Comparison of ENCODE assay signal across 15 cellular contexts in the genomic region with DNA sequence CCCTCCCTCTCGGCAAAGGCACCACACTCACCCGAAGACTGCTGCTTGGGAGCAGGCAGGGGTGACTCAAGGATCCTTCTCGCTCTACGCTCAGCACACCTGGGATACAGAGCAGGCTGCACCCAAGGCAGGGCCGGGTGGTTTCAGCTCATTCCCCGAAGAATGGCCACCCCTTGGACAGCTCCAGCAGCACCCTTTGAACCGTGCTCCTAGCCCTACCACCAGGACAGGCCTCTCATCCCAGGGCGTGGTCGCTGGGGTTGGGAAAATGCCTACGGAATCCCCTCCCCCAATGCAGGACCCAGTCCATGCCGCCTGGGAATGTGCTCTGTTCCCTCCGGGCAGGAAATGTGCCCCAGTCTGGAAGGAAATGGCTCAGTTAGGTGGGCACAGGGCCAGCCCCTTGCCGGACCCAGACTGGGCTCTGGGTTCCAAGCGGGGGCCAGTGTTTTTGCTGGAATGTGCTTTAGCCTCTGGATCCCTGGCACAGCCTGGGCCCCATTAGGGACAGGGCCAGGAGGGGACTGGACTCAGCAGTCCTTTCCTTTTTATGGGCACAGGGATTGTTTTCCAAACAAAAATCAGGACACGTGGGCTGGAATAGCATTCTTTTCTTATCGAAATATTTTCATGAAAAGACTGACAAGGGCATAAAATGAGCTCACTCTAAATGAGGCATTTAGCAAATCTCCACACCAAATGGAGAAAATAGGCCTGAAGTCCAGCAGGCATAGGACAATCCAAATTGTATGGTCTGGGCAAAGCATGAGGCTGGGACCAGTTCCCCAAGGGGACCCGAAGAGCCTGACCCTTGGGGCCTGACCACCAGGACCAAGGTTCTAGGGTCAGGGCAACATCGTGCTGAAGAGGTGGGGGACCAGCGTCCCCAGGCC. TPM values are rescaled to one million over a fixed set of nuclear protein-coding genes. Genes with fewer than 3 reads are reported as not detected.
DNase-seq lines count a peak whose midpoint lies in the region; ATAC-seq and TF ChIP-seq lines count a peak whose summit lies in the region.
"Had no signal": no experiment of that assay in that cellular context is flagged by ENCODE, and none has a peak within 500 bp of the region (broad histone marks: within the 10 kb centered on the region; RNA-seq: fewer than 3 reads in every experiment).

No MANE protein-coding gene starts in this region.

- no peaks in the 10 kb centered on the region for H3K9me3 ChIP-seq in SK-N-SH
- H3K9me3 ChIP-seq in gastroesophageal sphincter = no peaks in the 10 kb centered on the region
- H3K9me3 ChIP-seq in ovary = no peaks in the 10 kb centered on the region
- H3K9me3 ChIP-seq: colonic mucosa, Peyer's patch had no signal

- peak; percentile 83 for DNase-seq in EH (ENCODE audit: low read depth)
- DNase-seq in SK-N-SH = peak; percentile 72
- peak in 4 of 5 donors; percentile 39 to 68 (median 65) for DNase-seq in ovary
- no peak for DNase-seq in activated gamma-delta T cell (lab: John Stamatoyannopoulos, UW)
- DNase-seq in SKM-1 (lab: John Stamatoyannopoulos, UW; ENCODE audit: unreplicated experiment) = no peak
- DNase-seq in RKO (ENCODE audit: low spot score) = no peak
- DNase-seq: colonic mucosa, DMS79 treated with DMSO at 0.1 percent for 48 hours, NCI-H1105 treated with DMSO at 0.1 percent for 48 hours, NCI-H446 treated with DMSO at 0.1 percent for 48 hours, Peyer's patch had no signal

- H4K20me1 ChIP-seq in SK-N-SH (ENCODE audit: insufficient read depth) = no peaks in the 10 kb centered on the region

- no peak for TF ChIP-seq EP300 in SK-N-SH (IDR thresholded peaks at IDR 0.05; ENCODE audit: borderline replicate concordance in 1 of 2, low read depth in 1 of 2, low read length in 1 of 2)
- TF ChIP-seq EP300 in gastroesophageal sphincter (IDR thresholded peaks at IDR 0.05) = no peak
- TF ChIP-seq EP300 in ovary (IDR thresholded peaks at IDR 0.05) = no peak

- H3K9ac ChIP-seq in SK-N-SH = peak overlapping the region; percentile 42; the same call in 1 of the 2 replicates

- WGBS in SK-N-SH (ENCODE audit: low lambda C conversion rate) = 51% methylated on average over 9 of the region's 19 CpGs
- WGBS in gastroesophageal sphincter (ENCODE audit: low coverage in 1 of 2), 2 donors = 47% methylated on average over 5 of the region's 19 CpGs; no CpG with 5 or more reads in 1 of the 2 donors
- WGBS in ovary, 3 donors = 35 to 45% (median 44%) methylated on average over 16 to 19 of the region's 19 CpGs

- H3K4me3 ChIP-seq in SK-N-SH (ENCODE audit: low read depth in 2 of 2, low read length in 1 of 2) (no peak overlapping the region), gastroesophageal sphincter (no peak overlapping the region), ovary (no peak overlapping the region)
- H3K4me3 ChIP-seq: colonic mucosa, Peyer's patch had no signal

- no peaks in the 10 kb centered on the region for H3K36me3 ChIP-seq in SK-N-SH (replicated peaks in 1 of 2; ENCODE audit: control insufficient read depth in 1 of 2, insufficient read depth in 2 of 2, low read length in 1 of 2)
- no peaks in the 10 kb centered on the region for H3K36me3 ChIP-seq in gastroesophageal sphincter
- H3K36me3 ChIP-seq in ovary = no peaks in the 10 kb centered on the region
- H3K36me3 ChIP-seq: colonic mucosa, Peyer's patch had no signal

- ATAC-seq in gastroesophageal sphincter (peak; percentile 56), GM18909 (IDR thresholded peaks at IDR 0.05; ENCODE audit: poor library complexity, unreplicated experiment) (no peak)
- ATAC-seq: activated naive CD4-positive, alpha-beta T cell treated with anti-CD3 and anti-CD28 coated beads, Interleukin-2, amount 50 U/mL, for 72 hours had no signal

- TF ChIP-seq POLR2A in gastroesophageal sphincter (IDR thresholded peaks at IDR 0.05) (no peak), ovary (IDR thresholded peaks at IDR 0.05) (no peak)

- TF ChIP-seq RAD21 in SK-N-SH (IDR thresholded peaks at IDR 0.05; ENCODE audit: low read length) = no peak

- CTCF ChIA-PET in SK-N-SH (lab: Yijun Ruan, JAX) = interaction anchor here (0.8 to 1.5 kb wide), 3 partner anchors 8 to 42 kb away, joined by 3 to 4 read pairs (median 3); no protein-coding TSS in a partner anchor

- peaks cover 10 to 19% of the 10 kb centered on the region in 2 experiments; a peak in 3 of 4 replicates for H3K4me1 ChIP-seq in SK-N-SH (ENCODE audit: control insufficient read depth in 1 of 2, insufficient read depth in 2 of 2, low read depth in 1 of 2, low read length in 1 of 2)
- peaks cover 0 to 14% (median 0%) of the 10 kb centered on the region in 3 donors for H3K4me1 ChIP-seq in gastroesophageal sphincter
- H3K4me1 ChIP-seq in ovary (ENCODE audit: insufficient read depth) = peaks cover 17% of the 10 kb centered on the region
- H3K4me1 ChIP-seq: colonic mucosa had no signal

- H3K27ac ChIP-seq in SK-N-SH (ENCODE audit: low read depth in 2 of 2, low read length in 1 of 2) (peak overlapping the region; percentile 43 to 45), gastroesophageal sphincter (no peak overlapping the region), ovary (peak overlapping the region in 1 of 2 donors; percentile 19)
- H3K27ac ChIP-seq: colonic mucosa, Peyer's patch had no signal

- H3F3A ChIP-seq in SK-N-SH (replicated peaks; ENCODE audit: insufficient read depth) = peaks cover 5% of the 10 kb centered on the region

- POLR2A ChIA-PET in SK-N-SH (lab: Yijun Ruan, JAX) = no interaction called here

- H3K9me2 ChIP-seq in SK-N-SH = no peaks in the 10 kb centered on the region

- H3K4me2 ChIP-seq in SK-N-SH = peak overlapping the region; percentile 59

- intact Hi-C loops in ovary (cut with DNase I) = loop anchor here in 2 of 4 donors (10.0 kb wide), 2 partner anchors 155 to 425 kb away; no protein-coding TSS in a partner anchor

- H2AFZ ChIP-seq in SK-N-SH (ENCODE audit: low read depth) = peak overlapping the region; percentile 93

- H3K27me3 ChIP-seq in SK-N-SH (ENCODE audit: insufficient read depth) = no peaks in the 10 kb centered on the region
- no peaks in the 10 kb centered on the region for H3K27me3 ChIP-seq in gastroesophageal sphincter
- H3K27me3 ChIP-seq in ovary = no peaks in the 10 kb centered on the region
- H3K27me3 ChIP-seq: colonic mucosa, Peyer's patch had no signal

- H3K79me2 ChIP-seq in SK-N-SH (ENCODE audit: insufficient read depth) = no peaks in the 10 kb centered on the region

- no peak for TF ChIP-seq CTCF in SK-N-SH (IDR thresholded peaks at IDR 0.05)
- TF ChIP-seq CTCF in gastroesophageal sphincter (IDR thresholded peaks at IDR 0.05) = no peak
- TF ChIP-seq CTCF in ovary (IDR thresholded peaks at IDR 0.05) = no peak

TF ChIP-seq in SK-N-SH, 30 proteins besides CTCF, POLR2A, EP300 and RAD21 (continues in another document):
- no peak for TF ChIP-seq TCF12 (IDR thresholded peaks at IDR 0.05)
- TF ChIP-seq POLR2AphosphoS5 (IDR thresholded peaks at IDR 0.05; ENCODE audit: low read depth, low read length) = no peak
- TF ChIP-seq GABPA (IDR thresholded peaks at IDR 0.05; ENCODE audit: low read depth) = peak; percentile 45; the same call in 1 of the 2 replicates
- no peak for TF ChIP-seq FOXJ3 (CRISPR knock-in tag; IDR thresholded peaks at IDR 0.05)
- TF ChIP-seq MEF2A (IDR thresholded peaks at IDR 0.05; ENCODE audit: borderline replicate concordance, low read depth) = no peak
- no peak for TF ChIP-seq JUND (IDR thresholded peaks at IDR 0.05)
- no peak for TF ChIP-seq RXRA (IDR thresholded peaks at IDR 0.05; ENCODE audit: borderline replicate concordance, low read depth)
- TF ChIP-seq MXI1 (IDR thresholded peaks at IDR 0.05; ENCODE audit: low read depth, low read length) = no peak
- no peak for TF ChIP-seq USF1 (IDR thresholded peaks at IDR 0.05; ENCODE audit: borderline replicate concordance, low read depth)
- TF ChIP-seq MAX (IDR thresholded peaks at IDR 0.05; ENCODE audit: low read depth) = 0 out of 2 replicates have a peak, but pooled peaks have one; percentile 29
- no peak for TF ChIP-seq RFX5 (IDR thresholded peaks at IDR 0.05; ENCODE audit: low read length)
- no peak for TF ChIP-seq EZH2phosphoT487 (IDR thresholded peaks at IDR 0.05; ENCODE audit: borderline replicate concordance, low read depth)

RNA-seq across cellular contexts. Expression of gene TMEM82, which starts 7.3 kb away (rescaled TPM):
- not detected in 2 replicates for polyA plus RNA-seq in SK-N-SH (2012; rRNA removed)
- polyA plus RNA-seq in SK-N-SH (2012; cell fraction: cytosol; rRNA removed) = not detected in 2 replicates
- not detected in 2 replicates for polyA plus RNA-seq in SK-N-SH (2012; cell fraction: nucleus; rRNA removed)
- not detected for total RNA-seq in gastroesophageal sphincter
- total RNA-seq in ovary = not detected
- polyA plus RNA-seq in ovary = not detected
- total RNA-seq: activated naive CD4-positive, alpha-beta T cell treated with anti-CD3 and anti-CD28 coated beads, Interleukin-2, amount 50 U/mL, for 72 hours; H4 had no signal

RNA-seq across cellular contexts. Expression of gene FBLIM1, which starts 8.9 kb away (rescaled TPM):
- polyA plus RNA-seq in SK-N-SH (2012; rRNA removed) (89.8 and 93.8 TPM in 2 replicates), ovary (10 to 100 TPM; 39.0 to 59.2 TPM)
- 46.9 and 61.8 TPM in 2 replicates for polyA plus RNA-seq in SK-N-SH (2012; cell fraction: cytosol; rRNA removed)
- polyA plus RNA-seq in SK-N-SH (2012; cell fraction: nucleus; rRNA removed) = 155 and 177 TPM in 2 replicates
- total RNA-seq in gastroesophageal sphincter (100 to 1,000 TPM in 1 of 4 donors, 10 to 100 TPM in 3; 40.4 to 106 (median 47.0) TPM), ovary (100 to 1,000 TPM in 3 of 7 donors, 10 to 100 TPM in 4; 40.7 to 160 (median 70.8) TPM)

RNA-seq across cellular contexts. Expression of gene SLC25A34, which starts 13.6 kb away (rescaled TPM):
- polyA plus RNA-seq in SK-N-SH (2012; rRNA removed) = 1.2 and 1.4 TPM in 2 replicates
- polyA plus RNA-seq in SK-N-SH (2012; cell fraction: cytosol; rRNA removed) = 0.31 and 0.38 TPM in 2 replicates
- 6.3 and 6.5 TPM in 2 replicates for polyA plus RNA-seq in SK-N-SH (2012; cell fraction: nucleus; rRNA removed)
- 1 to 10 TPM in 2 of 4 donors, under 1 TPM in 2; 0.10 to 2.0 (median 1.1) TPM for total RNA-seq in gastroesophageal sphincter
- total RNA-seq in ovary = 1 to 10 TPM; 1.1 to 2.5 (median 2.0) TPM
- polyA plus RNA-seq in ovary = 1 to 10 TPM; 1.0 to 1.3 TPM

RNA-seq across cellular contexts. Expression of gene UQCRHL, which starts 57.8 kb away (rescaled TPM):
- polyA plus RNA-seq in SK-N-SH (2012; rRNA removed) (2.8 and 4.1 TPM in 2 replicates), ovary (1 to 10 TPM; 1.4 to 5.6 TPM)
- 4.1 and 9.7 TPM in 2 replicates for polyA plus RNA-seq in SK-N-SH (2012; cell fraction: cytosol; rRNA removed)
- polyA plus RNA-seq in SK-N-SH (2012; cell fraction: nucleus; rRNA removed) = 1.8 and 2.6 TPM in 2 replicates
- total RNA-seq in gastroesophageal sphincter (1 to 10 TPM in 2 of 4 donors, under 1 TPM in 2; 0.40 to 1.4 (median 0.85) TPM), ovary (1 to 10 TPM in 6 of 7 donors, under 1 TPM in 1; 0.65 to 3.3 (median 1.2) TPM)

Comparison
In these comparisons a context has a peak if more than half of its experiments do, and no peak if none do; other contexts are left out.
1. DNase-seq: peak in EH (single experiment), SK-N-SH (single experiment) and ovary (4 of 5); none in activated gamma-delta T cell (single experiment), SKM-1 (single experiment) and RKO (single experiment).
2. H3K27ac ChIP-seq: peak in SK-N-SH (2 of 2); none in gastroesophageal sphincter (0 of 4).